Comparison of ENCODE assay signal across 9 cellular contexts in the genomic region with DNA sequence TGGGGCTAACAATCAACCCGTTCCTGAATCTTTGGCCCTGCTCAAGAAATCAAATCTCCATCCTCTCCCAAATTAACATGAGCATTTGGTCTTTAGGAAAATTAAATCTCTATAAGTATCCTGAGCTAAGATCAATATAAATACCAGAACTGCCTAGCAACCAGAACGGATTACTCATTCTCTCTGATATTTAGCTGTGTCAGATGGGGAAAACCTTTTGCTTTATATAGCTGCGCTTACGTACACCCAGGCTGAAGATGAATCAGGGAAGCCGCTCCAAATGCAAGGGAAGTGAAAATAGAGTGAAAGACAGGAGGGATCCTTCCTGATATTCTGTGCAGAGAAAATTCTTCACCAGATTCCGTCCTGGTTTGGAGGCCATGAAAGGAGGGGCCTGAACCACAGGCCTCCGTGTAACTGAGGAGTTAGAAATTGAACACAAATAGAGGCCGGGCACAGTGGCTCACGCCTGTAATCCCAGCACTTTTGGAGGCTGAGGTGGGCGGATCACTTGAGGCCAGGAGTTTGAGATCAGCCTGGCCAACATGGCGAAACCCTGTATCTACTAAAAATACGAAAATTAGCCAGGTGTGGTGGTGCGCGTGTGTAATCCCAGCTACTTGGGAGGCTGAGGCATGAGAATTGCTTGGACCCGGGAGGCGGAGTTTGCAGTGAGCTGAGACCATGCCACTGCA. TPM values are rescaled to one million over a fixed set of nuclear protein-coding genes. Genes with fewer than 3 reads are reported as not detected.
DNase-seq lines count a peak whose midpoint lies in the region; ATAC-seq and TF ChIP-seq lines count a peak whose summit lies in the region.
"Had no signal": no experiment of that assay in that cellular context is flagged by ENCODE, and none has a peak within 500 bp of the region (broad histone marks: within the 10 kb centered on the region; RNA-seq: fewer than 3 reads in every experiment).

No MANE protein-coding gene starts in this region.

- peak overlapping the region; percentile 66 for H3K27ac ChIP-seq in rectal smooth muscle tissue (ENCODE audit: low read depth, low read length)

- H3K27ac Mint-ChIP-seq in naive thymus-derived CD8-positive, alpha-beta T cell, result peak overlapping the region in 2 of 10 donors; percentile 39 to 41

- peaks cover 7% of the 10 kb centered on the region for H3K4me1 ChIP-seq in rectal smooth muscle tissue (ENCODE audit: control insufficient read depth, insufficient read depth, low read length)

- peaks cover 0 to 5% (median 4%) of the 10 kb centered on the region in 5 donors for H3K27me3 Mint-ChIP-seq in naive thymus-derived CD8-positive, alpha-beta T cell

- POLR2A ChIA-PET in naive thymus-derived CD8-positive, alpha-beta T cell (lab: Charles Lee), result interaction anchor here (0.6 to 0.8 kb wide), 2 partner anchors 42 to 79 kb away, joined by 5 read pairs; no protein-coding TSS in a partner anchor

- DNase-seq in Daoy (ENCODE audit: low read depth), result peak; percentile 84
- DNase-seq in fibroblast of the conjunctiva (ENCODE audit: low read depth), result peak; percentile 61
- no peak for DNase-seq in NK-92 treated with Interleukin-12 subunit alpha and Interleukin-12 subunit beta, amount 100 ng/mL, for 24 hours (lab: John Stamatoyannopoulos, UW)
- no peak for DNase-seq in naive thymus-derived CD8-positive, alpha-beta T cell
- DNase-seq in NCI-H748 treated with DMSO at 0.1 percent for 48 hours (lab: John Stamatoyannopoulos, UW), result no peak
- DNase-seq in NCI-H524 (lab: John Stamatoyannopoulos, UW), result no peak
- DNase-seq: NCI-H510A had no signal

- no peaks in the 10 kb centered on the region for H3K27me3 ChIP-seq in rectal smooth muscle tissue (ENCODE audit: control insufficient read depth, insufficient read depth, low read length)

- H3K36me3 Mint-ChIP-seq in naive thymus-derived CD8-positive, alpha-beta T cell, result no peaks in the 10 kb centered on the region

- no peak overlapping the region for H3K4me3 Mint-ChIP-seq in naive thymus-derived CD8-positive, alpha-beta T cell

- H3K9ac ChIP-seq in rectal smooth muscle tissue (ENCODE audit: low read length), result no peak overlapping the region

- peak; percentile 56 for ATAC-seq in SK-N-SH treated with all-trans-retinoic acid at 6 μM for 48 hours
- no peak for ATAC-seq in naive thymus-derived CD8-positive, alpha-beta T cell

- no peaks in the 10 kb centered on the region for H3K9me3 Mint-ChIP-seq in naive thymus-derived CD8-positive, alpha-beta T cell

- peaks cover 0 to 14% (median 6%) of the 10 kb centered on the region in 4 donors for H3K4me1 Mint-ChIP-seq in naive thymus-derived CD8-positive, alpha-beta T cell

- H3K4me3 ChIP-seq in rectal smooth muscle tissue (ENCODE audit: low read length), result no peak overlapping the region

- no peaks in the 10 kb centered on the region for H3K36me3 ChIP-seq in rectal smooth muscle tissue (ENCODE audit: control insufficient read depth, insufficient read depth, low read length)

TF ChIP-seq in SK-N-SH treated with all-trans-retinoic acid at 6 μM for 48 hours, 23 proteins besides CTCF, POLR2A, EP300 and RAD21:
- TF ChIP-seq PPARA (CRISPR knock-in tag; IDR thresholded peaks at IDR 0.05; ENCODE audit: borderline replicate concordance) (no peak), ESRRG (CRISPR knock-in tag; IDR thresholded peaks at IDR 0.05) (no peak), TCF4 (CRISPR knock-in tag; IDR thresholded peaks at IDR 0.05; ENCODE audit: borderline replicate concordance) (no peak), OSR1 (CRISPR knock-in tag; IDR thresholded peaks at IDR 0.05) (no peak), ZNF565 (CRISPR knock-in tag; conservative IDR thresholded peaks at IDR 0.05; ENCODE audit: low read depth) (no peak), GLIS3 (CRISPR knock-in tag; IDR thresholded peaks at IDR 0.05) (no peak), ISL1 (CRISPR knock-in tag; IDR thresholded peaks at IDR 0.05) (no peak), ZC3H10 (CRISPR knock-in tag; IDR thresholded peaks at IDR 0.05) (no peak), RARB (CRISPR knock-in tag; IDR thresholded peaks at IDR 0.05) (no peak; the same call in 1 of the 2 replicates), ZNF8 (CRISPR knock-in tag; IDR thresholded peaks at IDR 0.05) (no peak)
- TF ChIP-seq, protein P1, sequence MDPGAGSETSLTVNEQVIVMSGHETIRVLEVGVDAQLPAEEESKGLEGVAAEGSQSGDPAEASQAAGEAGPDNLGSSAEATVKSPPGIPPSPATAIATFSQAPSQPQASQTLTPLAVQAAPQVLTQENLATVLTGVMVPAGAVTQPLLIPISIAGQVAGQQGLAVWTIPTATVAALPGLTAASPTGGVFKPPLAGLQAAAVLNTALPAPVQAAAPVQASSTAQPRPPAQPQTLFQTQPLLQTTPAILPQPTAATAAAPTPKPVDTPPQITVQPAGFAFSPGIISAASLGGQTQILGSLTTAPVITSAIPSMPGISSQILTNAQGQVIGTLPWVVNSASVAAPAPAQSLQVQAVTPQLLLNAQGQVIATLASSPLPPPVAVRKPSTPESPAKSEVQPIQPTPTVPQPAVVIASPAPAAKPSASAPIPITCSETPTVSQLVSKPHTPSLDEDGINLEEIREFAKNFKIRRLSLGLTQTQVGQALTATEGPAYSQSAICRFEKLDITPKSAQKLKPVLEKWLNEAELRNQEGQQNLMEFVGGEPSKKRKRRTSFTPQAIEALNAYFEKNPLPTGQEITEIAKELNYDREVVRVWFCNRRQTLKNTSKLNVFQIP (CRISPR knock-in tag; IDR thresholded peaks at IDR 0.05; ENCODE audit: borderline replicate concordance, low read depth), result no peak
- TF ChIP-seq, protein P2, sequence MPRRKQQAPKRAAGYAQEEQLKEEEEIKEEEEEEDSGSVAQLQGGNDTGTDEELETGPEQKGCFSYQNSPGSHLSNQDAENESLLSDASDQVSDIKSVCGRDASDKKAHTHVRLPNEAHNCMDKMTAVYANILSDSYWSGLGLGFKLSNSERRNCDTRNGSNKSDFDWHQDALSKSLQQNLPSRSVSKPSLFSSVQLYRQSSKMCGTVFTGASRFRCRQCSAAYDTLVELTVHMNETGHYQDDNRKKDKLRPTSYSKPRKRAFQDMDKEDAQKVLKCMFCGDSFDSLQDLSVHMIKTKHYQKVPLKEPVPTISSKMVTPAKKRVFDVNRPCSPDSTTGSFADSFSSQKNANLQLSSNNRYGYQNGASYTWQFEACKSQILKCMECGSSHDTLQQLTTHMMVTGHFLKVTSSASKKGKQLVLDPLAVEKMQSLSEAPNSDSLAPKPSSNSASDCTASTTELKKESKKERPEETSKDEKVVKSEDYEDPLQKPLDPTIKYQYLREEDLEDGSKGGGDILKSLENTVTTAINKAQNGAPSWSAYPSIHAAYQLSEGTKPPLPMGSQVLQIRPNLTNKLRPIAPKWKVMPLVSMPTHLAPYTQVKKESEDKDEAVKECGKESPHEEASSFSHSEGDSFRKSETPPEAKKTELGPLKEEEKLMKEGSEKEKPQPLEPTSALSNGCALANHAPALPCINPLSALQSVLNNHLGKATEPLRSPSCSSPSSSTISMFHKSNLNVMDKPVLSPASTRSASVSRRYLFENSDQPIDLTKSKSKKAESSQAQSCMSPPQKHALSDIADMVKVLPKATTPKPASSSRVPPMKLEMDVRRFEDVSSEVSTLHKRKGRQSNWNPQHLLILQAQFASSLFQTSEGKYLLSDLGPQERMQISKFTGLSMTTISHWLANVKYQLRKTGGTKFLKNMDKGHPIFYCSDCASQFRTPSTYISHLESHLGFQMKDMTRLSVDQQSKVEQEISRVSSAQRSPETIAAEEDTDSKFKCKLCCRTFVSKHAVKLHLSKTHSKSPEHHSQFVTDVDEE (CRISPR knock-in tag; IDR thresholded peaks at IDR 0.05), result no peak
- TF ChIP-seq, protein P3, sequence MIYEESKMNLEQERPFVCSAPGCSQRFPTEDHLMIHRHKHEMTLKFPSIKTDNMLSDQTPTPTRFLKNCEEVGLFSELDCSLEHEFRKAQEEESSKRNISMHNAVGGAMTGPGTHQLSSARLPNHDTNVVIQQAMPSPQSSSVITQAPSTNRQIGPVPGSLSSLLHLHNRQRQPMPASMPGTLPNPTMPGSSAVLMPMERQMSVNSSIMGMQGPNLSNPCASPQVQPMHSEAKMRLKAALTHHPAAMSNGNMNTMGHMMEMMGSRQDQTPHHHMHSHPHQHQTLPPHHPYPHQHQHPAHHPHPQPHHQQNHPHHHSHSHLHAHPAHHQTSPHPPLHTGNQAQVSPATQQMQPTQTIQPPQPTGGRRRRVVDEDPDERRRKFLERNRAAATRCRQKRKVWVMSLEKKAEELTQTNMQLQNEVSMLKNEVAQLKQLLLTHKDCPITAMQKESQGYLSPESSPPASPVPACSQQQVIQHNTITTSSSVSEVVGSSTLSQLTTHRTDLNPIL (CRISPR knock-in tag; IDR thresholded peaks at IDR 0.05; ENCODE audit: low read depth), result no peak

RNA-seq across cellular contexts. Expression of a gene that starts 23.4 kb away (rescaled TPM):
- total RNA-seq in Daoy (2014; rRNA removed; shearing (Covaris generic)), result 133 and 262 TPM in 2 replicates
- total RNA-seq in naive thymus-derived CD8-positive, alpha-beta T cell, result 100 to 1,000 TPM; 143 to 145 TPM
- polyA plus RNA-seq in naive thymus-derived CD8-positive, alpha-beta T cell, result 100 to 1,000 TPM; 130 to 162 (median 154) TPM

RNA-seq across cellular contexts. Expression of a gene that starts 27.5 kb away (rescaled TPM):
- total RNA-seq in Daoy (2014; rRNA removed; shearing (Covaris generic)), result 8.5 and 30.5 TPM in 2 replicates
- 100 to 1,000 TPM; 102 to 108 TPM for total RNA-seq in naive thymus-derived CD8-positive, alpha-beta T cell
- polyA plus RNA-seq in naive thymus-derived CD8-positive, alpha-beta T cell, result 10 to 100 TPM in 2 of 3 donors, 1 to 10 TPM in 1; 8.4 to 23.5 (median 11.5) TPM

Comparison
In these comparisons a context has a peak if more than half of its experiments do, and no peak if none do; other contexts are left out.
1. DNase-seq: peak in Daoy (single experiment) and fibroblast of the conjunctiva (single experiment); none in NK-92 treated with Interleukin-12 subunit alpha and Interleukin-12 subunit beta, amount 100 ng/mL, for 24 hours (single experiment), naive thymus-derived CD8-positive, alpha-beta T cell (0 of 10), NCI-H748 treated with DMSO at 0.1 percent for 48 hours (single experiment) and NCI-H524 (0 of 2).